Comparison of ENCODE assay signal across 1 cellular context in the genomic region with DNA sequence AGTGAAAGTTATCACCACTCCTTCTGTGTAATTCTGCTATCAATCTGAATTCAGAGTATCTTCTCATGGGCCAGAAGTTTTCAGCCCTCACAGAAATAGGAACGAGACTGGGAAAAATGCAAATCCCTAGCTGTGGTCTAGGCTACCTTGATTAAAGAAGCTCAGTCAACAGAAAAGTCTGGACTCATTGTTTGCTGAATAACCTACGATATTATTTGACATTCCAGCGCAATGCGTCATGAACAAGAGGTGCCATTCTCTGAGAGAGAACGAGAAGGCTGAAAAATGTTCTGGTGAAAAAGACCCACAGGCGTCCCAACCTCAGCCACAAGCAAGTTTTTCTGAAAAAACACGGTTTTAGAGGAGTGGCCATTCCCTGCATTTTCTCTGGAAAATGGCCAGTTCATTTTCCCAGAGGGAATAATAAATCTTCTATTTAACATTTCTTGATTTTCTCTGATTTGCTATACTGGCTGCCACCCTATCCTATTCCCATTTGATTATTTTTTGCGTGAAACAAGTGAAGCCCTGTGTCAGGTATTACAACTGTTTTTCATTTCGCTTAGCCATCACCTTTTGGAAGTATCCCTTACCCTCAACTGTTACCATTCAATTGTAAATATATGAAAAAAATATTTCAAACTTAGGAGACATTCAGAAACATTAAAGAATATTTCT.
TF ChIP-seq lines count a peak whose summit lies in the region.

No MANE protein-coding gene starts in this region.

TF ChIP-seq in HepG2, 621 proteins besides CTCF, POLR2A, EP300 and RAD21 (continued from another document):
- TF ChIP-seq, protein P1, sequence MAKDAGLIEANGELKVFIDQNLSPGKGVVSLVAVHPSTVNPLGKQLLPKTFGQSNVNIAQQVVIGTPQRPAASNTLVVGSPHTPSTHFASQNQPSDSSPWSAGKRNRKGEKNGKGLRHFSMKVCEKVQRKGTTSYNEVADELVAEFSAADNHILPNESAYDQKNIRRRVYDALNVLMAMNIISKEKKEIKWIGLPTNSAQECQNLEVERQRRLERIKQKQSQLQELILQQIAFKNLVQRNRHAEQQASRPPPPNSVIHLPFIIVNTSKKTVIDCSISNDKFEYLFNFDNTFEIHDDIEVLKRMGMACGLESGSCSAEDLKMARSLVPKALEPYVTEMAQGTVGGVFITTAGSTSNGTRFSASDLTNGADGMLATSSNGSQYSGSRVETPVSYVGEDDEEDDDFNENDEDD (CRISPR knock-in tag; IDR thresholded peaks at IDR 0.05; ENCODE audit: borderline replicate concordance), result no peak
- TF ChIP-seq ZNF558 (CRISPR knock-in tag; IDR thresholded peaks at IDR 0.05; ENCODE audit: borderline replicate concordance), result no peak
- no peak for TF ChIP-seq KDM6A (CRISPR knock-in tag; IDR thresholded peaks at IDR 0.05; ENCODE audit: low read depth)
TF ChIP-seq in HepG2: peak in this region for 23.
